In genomic region chr5:17359451-17359965, GRCh38 we compare ENCODE assay signal across 12 cellular contexts.
A peak's percentile ranks its signal among the peaks of the same experiment; 100 is the strongest.
DNase-seq lines count a peak whose midpoint lies in the region; ATAC-seq and TF ChIP-seq lines count a peak whose summit lies in the region.
"Had no signal": no experiment of that assay in that cellular context is flagged by ENCODE, and none has a peak within 500 bp of the region (broad histone marks: within the 10 kb centered on the region; RNA-seq: fewer than 3 reads in every experiment).

No MANE protein-coding gene starts in this region.

- no peak for TF ChIP-seq POLR2A in NB4 (IDR thresholded peaks at IDR 0.05; ENCODE audit: extremely low read depth, insufficient read length)

- no peaks in the 10 kb centered on the region for H3K36me3 Mint-ChIP-seq in dendritic cell treated with granulocyte-macrophage colony-stimulating factor and Interleukin-4, amounts not matched to agents 40 ng/mL and 50 ng/mL, for 4 days (ENCODE audit: low read depth)

- peaks cover 23% of the 10 kb centered on the region for H3K4me1 Mint-ChIP-seq in dendritic cell treated with granulocyte-macrophage colony-stimulating factor and Interleukin-4, amounts not matched to agents 40 ng/mL and 50 ng/mL, for 4 days (ENCODE audit: low read depth)

- intact Hi-C loops in dendritic cell treated with granulocyte-macrophage colony-stimulating factor and Interleukin-4, amounts not matched to agents 40 ng/mL and 50 ng/mL, for 4 days (cut with micrococcal nuclease): loop anchor here (5.0 to 10.0 kb wide), 5 partner anchors 38 to 425 kb away; partner anchors contain the start of gene MYO10

- peak overlapping the region; percentile 27 for H3K27ac Mint-ChIP-seq in dendritic cell treated with granulocyte-macrophage colony-stimulating factor and Interleukin-4, amounts not matched to agents 40 ng/mL and 50 ng/mL, for 4 days

- DNase-seq in AG10803 (ENCODE audit: low read depth): peak; percentile 95
- peak; percentile 17 for DNase-seq in NB4 (ENCODE audit: low read depth)
- DNase-seq in myocyte (ENCODE audit: low read depth): peak; percentile 85
- no peak for DNase-seq in GM20000 (ENCODE audit: low spot score)
- DNase-seq in glomerular visceral epithelial cell (ENCODE audit: extremely low spot score): no peak
- DNase-seq in activated naive CD4-positive, alpha-beta T cell treated with anti-CD3 and anti-CD28 coated beads, Interleukin-2, amount 50 U/mL, for 16 hours: no peak
- DNase-seq: NCI-H1092 treated with DMSO at 0.1 percent for 48 hours; stimulated activated CD4-positive, alpha-beta T cell treated with anti-CD3 and anti-CD28 coated beads, Interleukin-15, amount 100 ng/mL, for 24 hours had no signal

- peaks cover 41% of the 10 kb centered on the region for H3K27me3 Mint-ChIP-seq in dendritic cell treated with granulocyte-macrophage colony-stimulating factor and Interleukin-4, amounts not matched to agents 40 ng/mL and 50 ng/mL, for 4 days

- H3K4me3 ChIP-seq in AG10803 (ENCODE audit: low read length) (peak overlapping the region; percentile 33), NB4 (ENCODE audit: low read depth, low read length) (no peak overlapping the region)
- H3K4me3 ChIP-seq: BLaER1, cardiac muscle cell had no signal

- ATAC-seq in HG03520 (IDR thresholded peaks at IDR 0.05; ENCODE audit: unreplicated experiment): no peak

- TF ChIP-seq CTCF in AG10803 (conservative IDR thresholded peaks at IDR 0.05; ENCODE audit: low read length) (no peak), NB4 (IDR thresholded peaks at IDR 0.05; ENCODE audit: low read depth, low read length) (no peak), GM20000 (IDR thresholded peaks at IDR 0.05; ENCODE audit: extremely low read depth, missing control alignments) (no peak)

- H3K4me3 Mint-ChIP-seq in dendritic cell treated with granulocyte-macrophage colony-stimulating factor and Interleukin-4, amounts not matched to agents 40 ng/mL and 50 ng/mL, for 4 days: no peak overlapping the region

- H3K9me3 Mint-ChIP-seq in dendritic cell treated with granulocyte-macrophage colony-stimulating factor and Interleukin-4, amounts not matched to agents 40 ng/mL and 50 ng/mL, for 4 days: no peaks in the 10 kb centered on the region

Comparison
In these comparisons a context has a peak if more than half of its experiments do, and no peak if none do; other contexts are left out.
1. DNase-seq: peak in AG10803 (single experiment), NB4 (single experiment) and myocyte (single experiment); none in GM20000 (single experiment), glomerular visceral epithelial cell (single experiment) and activated naive CD4-positive, alpha-beta T cell treated with anti-CD3 and anti-CD28 coated beads, Interleukin-2, amount 50 U/mL, for 16 hours (single experiment).